In the genomic region with DNA sequence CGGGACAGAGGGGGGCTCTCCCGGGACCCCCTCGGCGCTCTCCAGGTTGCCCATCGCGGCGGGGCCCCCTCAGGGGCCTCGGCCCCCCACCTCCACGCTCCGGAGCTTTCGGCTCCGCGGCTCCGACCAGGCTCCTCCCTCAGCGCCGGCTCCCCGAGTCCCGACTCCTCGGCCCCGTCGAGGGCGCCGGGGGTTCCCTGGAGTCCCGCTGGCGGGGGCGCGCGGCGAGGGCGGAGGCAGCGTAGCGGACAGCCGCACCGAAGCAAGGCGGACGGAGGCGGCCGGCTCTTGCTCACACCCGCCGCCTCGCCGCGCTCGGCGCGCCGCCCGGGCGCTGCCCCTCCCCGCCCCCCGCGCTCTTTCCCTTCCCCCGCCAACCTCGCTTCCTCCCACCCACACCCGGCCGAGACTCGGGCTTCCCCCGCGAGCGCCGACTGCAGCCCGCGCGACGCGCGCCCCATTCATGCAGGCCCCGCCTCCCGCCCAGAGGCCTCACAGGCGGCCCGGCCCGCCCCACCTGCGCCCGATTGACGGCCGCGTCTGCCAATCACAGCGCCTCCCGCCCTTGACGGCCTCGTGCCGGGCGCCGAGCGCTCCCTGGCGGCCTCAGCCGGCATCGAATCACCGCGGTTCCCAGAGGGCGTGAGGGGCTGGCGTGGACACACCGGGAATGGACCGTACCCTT, we compare ENCODE assay signal across 8 cellular contexts. TPM values are rescaled to one million over a fixed set of nuclear protein-coding genes. Genes with fewer than 3 reads are reported as not detected.
A peak's percentile ranks its signal among the peaks of the same experiment; 100 is the strongest.
DNase-seq lines count a peak whose midpoint lies in the region; ATAC-seq and TF ChIP-seq lines count a peak whose summit lies in the region.

Gene FMNL3 (minus strand): TSS at position 279 of the 685 bp plus-strand sequence. CDS start 225 bp downstream, at position 54.

- ATAC-seq in GM19328 (IDR thresholded peaks at IDR 0.05; ENCODE audit: unreplicated experiment) (peak; percentile 81), HG03469 (IDR thresholded peaks at IDR 0.05; ENCODE audit: unreplicated experiment) (peak; percentile 58), left lung (peak; percentile 99)

- POLR2A ChIA-PET in activated CD4-positive, alpha-beta T cell treated with anti-CD3 and anti-CD28 coated beads, Interleukin-2, amount 10 ng/mL, durations not matched to agents 7 days and 5 days (lab: Charles Lee), result interaction anchor here (0.6 to 1.1 kb wide), 2 partner anchors 26 to 35 kb away, joined by 3 read pairs; no protein-coding TSS in a partner anchor

- TF ChIP-seq CTCF in left lung (IDR thresholded peaks at IDR 0.05), result peak; percentile 88 to 96

- peak; percentile 49 to 97 (median 94) for DNase-seq in C1 segment of cervical spinal cord (lab: John Stamatoyannopoulos, UW)
- DNase-seq in NCI-H526 (lab: John Stamatoyannopoulos, UW), result peak; percentile 53 to 96
- DNase-seq in activated CD4-positive, alpha-beta T cell treated with anti-CD3 and anti-CD28 coated beads, Interleukin-2, amount 10 ng/mL, durations not matched to agents 7 days and 5 days, result peak; percentile 98
- DNase-seq in cortex of kidney (lab: John Stamatoyannopoulos, UW), result peak; percentile 92
- peak; percentile 99 to 100 for DNase-seq in left lung
- DNase-seq in stimulated activated CD4-positive, alpha-beta T cell treated with anti-CD3 and anti-CD28 coated beads, Interleukin-2, amount 100 ng/mL, for 48 hours, result peak; percentile 99 to 100

- H3K4me1 Mint-ChIP-seq in activated CD4-positive, alpha-beta T cell treated with anti-CD3 and anti-CD28 coated beads, Interleukin-2, amount 10 ng/mL, durations not matched to agents 7 days and 5 days, result peaks cover 44% of the 10 kb centered on the region

- peak within 1 kb of the TSS; percentile 93 for H3K27ac ChIP-seq in left lung

- H3K27me3 Mint-ChIP-seq in activated CD4-positive, alpha-beta T cell treated with anti-CD3 and anti-CD28 coated beads, Interleukin-2, amount 10 ng/mL, durations not matched to agents 7 days and 5 days, result peaks cover 26% of the 10 kb centered on the region

- no peaks in the 10 kb centered on the region for H3K9me3 Mint-ChIP-seq in activated CD4-positive, alpha-beta T cell treated with anti-CD3 and anti-CD28 coated beads, Interleukin-2, amount 10 ng/mL, durations not matched to agents 7 days and 5 days

- H3K4me1 ChIP-seq in left lung, result peaks cover 21 to 46% of the 10 kb centered on the region in 2 donors

- CTCF ChIA-PET in activated CD4-positive, alpha-beta T cell treated with anti-CD3 and anti-CD28 coated beads, Interleukin-2, amount 10 ng/mL, durations not matched to agents 7 days and 5 days (lab: Charles Lee), result interaction anchor here (0.6 to 6.5 kb wide), 24 partner anchors 8 to 377 kb away, joined by 3 to 57 read pairs (median 6); partner anchors contain the start of gene TMBIM6

- no peaks in the 10 kb centered on the region for H3K9me3 ChIP-seq in left lung

- H3K4me3 Mint-ChIP-seq in activated CD4-positive, alpha-beta T cell treated with anti-CD3 and anti-CD28 coated beads, Interleukin-2, amount 10 ng/mL, durations not matched to agents 7 days and 5 days, result peak within 1 kb of the TSS; percentile 90

- peaks cover 4% of the 10 kb centered on the region for H3K36me3 Mint-ChIP-seq in activated CD4-positive, alpha-beta T cell treated with anti-CD3 and anti-CD28 coated beads, Interleukin-2, amount 10 ng/mL, durations not matched to agents 7 days and 5 days (ENCODE audit: low read depth)

- H3K27me3 ChIP-seq in left lung, result no peaks in the 10 kb centered on the region

- H3K36me3 ChIP-seq in left lung, result no peaks in the 10 kb centered on the region

- peak within 1 kb of the TSS; percentile 88 for H3K27ac Mint-ChIP-seq in activated CD4-positive, alpha-beta T cell treated with anti-CD3 and anti-CD28 coated beads, Interleukin-2, amount 10 ng/mL, durations not matched to agents 7 days and 5 days

- intact Hi-C loops in left lung (cut with DNase I), result no loop called here

- H3K4me3 ChIP-seq in left lung, result peak within 1 kb of the TSS; percentile 92 to 94

RNA-seq across cellular contexts. Expression of gene FMNL3, which starts in this region (rescaled TPM):
- 10 to 100 TPM; 37.4 to 38.2 TPM for total RNA-seq in activated CD4-positive, alpha-beta T cell treated with anti-CD3 and anti-CD28 coated beads, Interleukin-2, amount 10 ng/mL, durations not matched to agents 7 days and 5 days
- 10 to 100 TPM; 30.0 to 33.0 TPM for total RNA-seq in left lung

Comparison
In these comparisons a context has a peak if more than half of its experiments do, and no peak if none do; other contexts are left out.
1. Peak in every context shown above with its lines: DNase-seq, ATAC-seq, H3K4me3 ChIP-seq and H3K27ac ChIP-seq.